Comparison of ENCODE assay signal across 24 cellular contexts in genomic region chr16:88078111-88078775, GRCh38.
DNase-seq lines count a peak whose midpoint lies in the region; ATAC-seq and TF ChIP-seq lines count a peak whose summit lies in the region.
"Had no signal": no experiment of that assay in that cellular context is flagged by ENCODE, and none has a peak within 500 bp of the region (broad histone marks: within the 10 kb centered on the region; RNA-seq: fewer than 3 reads in every experiment).

No MANE protein-coding gene starts in this region.

- H3K9me3 Mint-ChIP-seq in glutamatergic neuron (ENCODE audit: unreplicated experiment) = peaks cover 7% of the 10 kb centered on the region
- peaks cover 5% of the 10 kb centered on the region for H3K9me3 Mint-ChIP-seq in neural crest cell
- no peaks in the 10 kb centered on the region for H3K9me3 Mint-ChIP-seq in T-helper 2 cell treated with Interferon-gamma antibody and Interleukin-4, amounts not matched to agents 5 μg/mL and 100 μg/mL, for 36 hours
- H3K9me3 Mint-ChIP-seq: activated T-cell treated with anti-CD3 and anti-CD28 coated beads, Interleukin-2, amount 50 U/mL, for 72 hours had no signal

- H3K27ac Mint-ChIP-seq in glutamatergic neuron (ENCODE audit: unreplicated experiment) (peak overlapping the region; percentile 1), neural crest cell (ENCODE audit: unreplicated experiment) (peak overlapping the region; percentile 87)
- no peak overlapping the region for H3K27ac Mint-ChIP-seq in T-helper 2 cell treated with Interferon-gamma antibody and Interleukin-4, amounts not matched to agents 5 μg/mL and 100 μg/mL, for 36 hours
- H3K27ac Mint-ChIP-seq: activated CD8-positive, alpha-beta memory T cell treated with anti-CD3 and anti-CD28 coated beads, Interleukin-2, amount 10 ng/mL, durations not matched to agents 7 days and 5 days; activated T-cell treated with anti-CD3 and anti-CD28 coated beads, Interleukin-2, amount 50 U/mL, for 72 hours; B cell had no signal

- H3K4me1 Mint-ChIP-seq in glutamatergic neuron (ENCODE audit: low read depth, unreplicated experiment) = peaks cover 12% of the 10 kb centered on the region
- H3K4me1 Mint-ChIP-seq in neural crest cell = no peaks in the 10 kb centered on the region
- H3K4me1 Mint-ChIP-seq in T-helper 2 cell treated with Interferon-gamma antibody and Interleukin-4, amounts not matched to agents 5 μg/mL and 100 μg/mL, for 36 hours (ENCODE audit: low read depth) = no peaks in the 10 kb centered on the region
- H3K4me1 Mint-ChIP-seq: activated CD8-positive, alpha-beta memory T cell treated with anti-CD3 and anti-CD28 coated beads, Interleukin-2, amount 10 ng/mL, durations not matched to agents 7 days and 5 days had no signal

- H3K4me3 Mint-ChIP-seq in glutamatergic neuron (ENCODE audit: unreplicated experiment) = peak overlapping the region; percentile 3
- H3K4me3 Mint-ChIP-seq in neural crest cell = no peak overlapping the region
- H3K4me3 Mint-ChIP-seq in T-helper 2 cell treated with Interferon-gamma antibody and Interleukin-4, amounts not matched to agents 5 μg/mL and 100 μg/mL, for 36 hours = no peak overlapping the region
- H3K4me3 Mint-ChIP-seq: activated CD8-positive, alpha-beta memory T cell treated with anti-CD3 and anti-CD28 coated beads, Interleukin-2, amount 10 ng/mL, durations not matched to agents 7 days and 5 days; activated T-cell treated with anti-CD3 and anti-CD28 coated beads, Interleukin-2, amount 50 U/mL, for 72 hours; B cell; H9 had no signal

- H3K36me3 Mint-ChIP-seq in glutamatergic neuron (ENCODE audit: unreplicated experiment) = peaks cover 10% of the 10 kb centered on the region
- peaks cover 24% of the 10 kb centered on the region for H3K36me3 Mint-ChIP-seq in neural crest cell (ENCODE audit: low read depth)
- peaks cover 4% of the 10 kb centered on the region for H3K36me3 Mint-ChIP-seq in T-helper 2 cell treated with Interferon-gamma antibody and Interleukin-4, amounts not matched to agents 5 μg/mL and 100 μg/mL, for 36 hours (ENCODE audit: low read depth)

- TF ChIP-seq CTCF in heart left ventricle (IDR thresholded peaks at IDR 0.05) = no peak
- no peak for TF ChIP-seq CTCF in left ventricle myocardium inferior (IDR thresholded peaks at IDR 0.05; ENCODE audit: borderline replicate concordance)
- no peak for TF ChIP-seq CTCF in glutamatergic neuron (IDR thresholded peaks at IDR 0.05; ENCODE audit: partially characterized antibody, unreplicated experiment)
- no peak for TF ChIP-seq CTCF in neural crest cell (conservative IDR thresholded peaks at IDR 0.05)

- H3K27me3 Mint-ChIP-seq in glutamatergic neuron (ENCODE audit: unreplicated experiment) (peaks cover 3% of the 10 kb centered on the region), neural crest cell (ENCODE audit: low read depth) (no peaks in the 10 kb centered on the region)
- no peaks in the 10 kb centered on the region for H3K27me3 Mint-ChIP-seq in T-helper 2 cell treated with Interferon-gamma antibody and Interleukin-4, amounts not matched to agents 5 μg/mL and 100 μg/mL, for 36 hours (ENCODE audit: low read depth)
- H3K27me3 Mint-ChIP-seq: activated CD8-positive, alpha-beta memory T cell treated with anti-CD3 and anti-CD28 coated beads, Interleukin-2, amount 10 ng/mL, durations not matched to agents 7 days and 5 days; B cell had no signal

- H3K27me3 ChIP-seq in heart left ventricle (no peaks in the 10 kb centered on the region), left ventricle myocardium inferior (ENCODE audit: low read depth) (no peaks in the 10 kb centered on the region)
- H3K27me3 ChIP-seq: body of pancreas, colonic mucosa, uterus had no signal

- TF ChIP-seq POLR2A in heart left ventricle (IDR thresholded peaks at IDR 0.05) = no peak

- ATAC-seq in heart left ventricle (peak; percentile 13 to 51 (median 44)), esophagus mucosa (no peak)
- ATAC-seq: activated CD8-positive, alpha-beta memory T cell treated with anti-CD3 and anti-CD28 coated beads, Interleukin-2, amount 10 ng/mL, durations not matched to agents 7 days and 5 days; activated T-cell treated with anti-CD3 and anti-CD28 coated beads, Interleukin-2, amount 50 U/mL, for 72 hours; body of pancreas; stimulated activated naive CD8-positive, alpha-beta T cell treated with anti-CD3 and anti-CD28 coated beads, Interleukin-15, Interleukin-2, amounts not matched to agents 100 U/mL and 50 U/mL, for 24 hours had no signal

- H3K4me1 ChIP-seq in heart left ventricle = peaks cover 0 to 22% (median 0%) of the 10 kb centered on the region in 12 donors
- peaks cover 14% of the 10 kb centered on the region for H3K4me1 ChIP-seq in left ventricle myocardium inferior
- H3K4me1 ChIP-seq: body of pancreas, colonic mucosa, uterus had no signal

- H3K36me3 ChIP-seq in heart left ventricle = peaks cover 0 to 26% (median 18%) of the 10 kb centered on the region in 9 donors
- H3K36me3 ChIP-seq in left ventricle myocardium inferior = peaks cover 23% of the 10 kb centered on the region
- H3K36me3 ChIP-seq: colonic mucosa, uterus had no signal

- WGBS in heart left ventricle, 4 donors = 67 to 83% (median 73%) methylated on average over 17 of the region's 17 CpGs

- H3K9me3 ChIP-seq in heart left ventricle (no peaks in the 10 kb centered on the region), left ventricle myocardium inferior (replicated peaks) (no peaks in the 10 kb centered on the region)
- H3K9me3 ChIP-seq: body of pancreas, colonic mucosa, thoracic aorta, uterus had no signal

- no peak overlapping the region for H3K4me3 ChIP-seq in heart left ventricle
- no peak overlapping the region for H3K4me3 ChIP-seq in left ventricle myocardium inferior
- H3K4me3 ChIP-seq: body of pancreas, colonic mucosa, thoracic aorta, uterus had no signal

- intact Hi-C loops in heart left ventricle (cut with DNase I) (no loop called here), left ventricle myocardium inferior (cut with micrococcal nuclease) (no loop called here)

- DNase-seq in heart left ventricle (peak in 3 of 5 donors; percentile 22 to 39 (median 29)), left ventricle myocardium inferior (no peak), glutamatergic neuron (peak; percentile 12), neural crest cell (ENCODE audit: low read depth, low spot score) (no peak), NCI-H226 (no peak)
- no peak for DNase-seq in activated CD4-positive, alpha-beta T cell treated with anti-CD3 and anti-CD28 coated beads for 48 hours
- no peak for DNase-seq in T-helper 2 cell treated with Interferon-gamma antibody and Interleukin-4, amounts not matched to agents 5 μg/mL and 100 μg/mL, for 36 hours (ENCODE audit: low spot score)
- DNase-seq: activated CD8-positive, alpha-beta memory T cell treated with anti-CD3 and anti-CD28 coated beads, Interleukin-2, amount 10 ng/mL, durations not matched to agents 7 days and 5 days; activated naive CD4-positive, alpha-beta T cell; activated T-cell treated with anti-CD3 and anti-CD28 coated beads, Interleukin-2, amount 50 U/mL, for 72 hours; body of pancreas; colonic mucosa; effector CD8-positive, alpha-beta T cell; H9; mammary epithelial cell; NCI-H1092; NCI-H1694 treated with DMSO at 0.1 percent for 48 hours; NCI-H524; stimulated activated naive CD8-positive, alpha-beta T cell treated with anti-CD3 and anti-CD28 coated beads, Interleukin-15, Interleukin-2, amounts not matched to agents 100 U/mL and 50 U/mL, for 24 hours; T-helper 9 cell; uterus had no signal

- H3K27ac ChIP-seq in heart left ventricle = peak overlapping the region in 4 of 12 donors; percentile 21 to 80 (median 56)
- H3K27ac ChIP-seq in left ventricle myocardium inferior (replicated peaks) = no peak overlapping the region
- H3K27ac ChIP-seq: body of pancreas, colonic mucosa, thoracic aorta, uterus had no signal

Comparison
In these comparisons a context has a peak if more than half of its experiments do, and no peak if none do; other contexts are left out.
1. DNase-seq: peak in heart left ventricle (3 of 5) and glutamatergic neuron (single experiment); none in left ventricle myocardium inferior (single experiment), neural crest cell (single experiment), NCI-H226 (single experiment), activated CD4-positive, alpha-beta T cell treated with anti-CD3 and anti-CD28 coated beads for 48 hours (single experiment) and T-helper 2 cell treated with Interferon-gamma antibody and Interleukin-4, amounts not matched to agents 5 μg/mL and 100 μg/mL, for 36 hours (single experiment).